ENCODE assay signal across 22 cellular contexts in the genomic region with DNA sequence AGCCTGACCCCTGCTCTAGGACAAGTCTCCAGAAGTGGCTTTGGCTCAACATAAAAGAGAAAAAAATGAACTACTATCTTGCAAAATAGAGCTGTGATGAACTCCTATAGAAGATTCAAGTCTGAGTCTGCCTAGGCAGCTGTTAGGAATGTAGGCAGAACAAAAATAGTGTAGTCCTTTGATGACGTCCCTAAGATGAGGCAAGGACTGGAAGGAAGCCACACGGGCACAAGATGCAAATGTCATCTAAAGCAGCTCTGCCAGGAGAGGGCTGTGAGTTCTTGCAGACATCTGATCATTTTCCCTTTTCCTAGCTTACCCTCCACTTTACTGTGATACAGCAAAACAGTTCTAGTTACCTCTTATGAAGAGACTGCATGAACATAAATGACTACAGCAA. TPM values are rescaled to one million over a fixed set of nuclear protein-coding genes. Genes with fewer than 3 reads are reported as not detected.
A peak's percentile ranks its signal among the peaks of the same experiment; 100 is the strongest.
DNase-seq lines count a peak whose midpoint lies in the region; FAIRE-seq and TF ChIP-seq lines count a peak whose summit lies in the region.
"Had no signal": no experiment of that assay in that cellular context is flagged by ENCODE, and none has a peak within 500 bp of the region (broad histone marks: within the 10 kb centered on the region; RNA-seq: fewer than 3 reads in every experiment).

No MANE protein-coding gene starts in this region.

- H3K36me3 ChIP-seq in transverse colon: peaks cover 0 to 13% (median 0%) of the 10 kb centered on the region in 4 donors
- H3K36me3 ChIP-seq: SJSA1 had no signal

- peaks cover 0 to 3% (median 0%) of the 10 kb centered on the region in 7 donors for H3K9me3 Mint-ChIP-seq in CD14-positive monocyte
- H3K9me3 Mint-ChIP-seq: activated T-helper 17 cell treated with anti-CD3 and anti-CD28 coated beads, Interleukin-2, amount 50 U/mL, for 72 hours had no signal

- H3K9me3 ChIP-seq in transverse colon: no peaks in the 10 kb centered on the region
- H3K9me3 ChIP-seq: left lung, SJSA1, suprapubic skin had no signal

- TF ChIP-seq CTCF in transverse colon (IDR thresholded peaks at IDR 0.05) (no peak), CD14-positive monocyte (IDR thresholded peaks at IDR 0.05) (no peak), D721Med (IDR thresholded peaks at IDR 0.05; ENCODE audit: insufficient read depth, missing control alignments) (no peak)

- no peak for FAIRE-seq in D721Med (lab: Jason Lieb, UNC)
- FAIRE-seq: G401.6, GM12892 had no signal

- DNase-seq in LHCN-M2 (ENCODE audit: low read depth) (peak; percentile 45), fibroblast of gingiva (ENCODE audit: low read depth) (peak; percentile 82), inferior parietal cortex (ENCODE audit: extremely low spot score) (peak; percentile 57), transverse colon (no peak), CD14-positive monocyte (ENCODE audit: low spot score) (no peak), D721Med (ENCODE audit: insufficient read length, low spot score) (no peak), SHP77 treated with DMSO at 0.1 percent for 48 hours (lab: John Stamatoyannopoulos, UW) (no peak)
- DNase-seq: activated CD4-positive, CD25-positive, alpha-beta regulatory T cell treated with anti-CD3 and anti-CD28 coated beads, Interleukin-2, amount 50 U/mL, for 72 hours; central memory CD4-positive, alpha-beta T cell; effector CD8-positive, alpha-beta T cell; foreskin melanocyte; NCI-H1436; NCI-H748 treated with DMSO at 0.1 percent for 48 hours; stimulated activated CD8-positive, alpha-beta memory T cell treated with anti-CD3 and anti-CD28 coated beads, Interleukin-4, amount 100 ng/mL, for 48 hours had no signal

- no peaks in the 10 kb centered on the region for H3K27me3 ChIP-seq in transverse colon
- H3K27me3 ChIP-seq: BLaER1, left lung, SJSA1, suprapubic skin had no signal

- peaks cover 0 to 4% of the 10 kb centered on the region in 2 donors for H3K36me3 Mint-ChIP-seq in CD14-positive monocyte

- intact Hi-C loops in transverse colon (cut with DNase I; ENCODE audit: low total_unique reads) (no loop called here), CD14-positive monocyte (cut with micrococcal nuclease) (no loop called here)

- peak overlapping the region in 3 of 4 donors; percentile 47 to 58 (median 48) for H3K27ac ChIP-seq in transverse colon
- H3K27ac ChIP-seq: BLaER1, left lung, SJSA1, suprapubic skin had no signal

- H3K4me3 ChIP-seq in transverse colon: no peak overlapping the region
- H3K4me3 ChIP-seq: BLaER1, left lung, SJSA1, smooth muscle cell, suprapubic skin had no signal

- no peak for TF ChIP-seq POLR2A in transverse colon (IDR thresholded peaks at IDR 0.05)

- H3K4me3 Mint-ChIP-seq in CD14-positive monocyte: no peak overlapping the region
- H3K4me3 Mint-ChIP-seq: activated T-helper 17 cell treated with anti-CD3 and anti-CD28 coated beads, Interleukin-2, amount 50 U/mL, for 72 hours had no signal

- no peak for TF ChIP-seq EP300 in transverse colon (IDR thresholded peaks at IDR 0.05; ENCODE audit: low read depth)

- no peaks in the 10 kb centered on the region for H3K4me1 Mint-ChIP-seq in CD14-positive monocyte
- H3K4me1 Mint-ChIP-seq: activated T-helper 17 cell treated with anti-CD3 and anti-CD28 coated beads, Interleukin-2, amount 50 U/mL, for 72 hours had no signal

- in situ Hi-C loops in transverse colon (cut with MboI; ENCODE audit: low pct_ligation_motif_present in 1 of 4, low pct_unique_long_range_greater_than_20kb in 1 of 4, low sequenced_read_pairs in 3 of 4): no loop called here

- 73% methylated on average over 2 of the region's 2 CpGs for WGBS in transverse colon (ENCODE audit: low coverage in 1 of 2), 2 donors

- no peak overlapping the region for H3K27ac Mint-ChIP-seq in CD14-positive monocyte
- H3K27ac Mint-ChIP-seq: activated T-helper 17 cell treated with anti-CD3 and anti-CD28 coated beads, Interleukin-2, amount 50 U/mL, for 72 hours had no signal

- H3K4me1 ChIP-seq in transverse colon: no peaks in the 10 kb centered on the region
- H3K4me1 ChIP-seq: left lung, SJSA1, suprapubic skin had no signal

- peaks cover 0 to 1% (median 0%) of the 10 kb centered on the region in 3 donors for H3K27me3 Mint-ChIP-seq in CD14-positive monocyte (ENCODE audit: low read depth in 3 of 3)
- H3K27me3 Mint-ChIP-seq: activated T-helper 17 cell treated with anti-CD3 and anti-CD28 coated beads, Interleukin-2, amount 50 U/mL, for 72 hours had no signal

RNA-seq across cellular contexts. Expression of gene ASNS, which starts 20.5 kb away (rescaled TPM):
- total RNA-seq in LHCN-M2 (2014; rRNA removed) (15.8 and 19.9 TPM in 2 replicates), transverse colon (10 to 100 TPM in 2 of 4 donors, 1 to 10 TPM in 2; 4.9 to 38.6 (median 18.3) TPM)
- polyA plus RNA-seq in LHCN-M2 (2012): 20.3 TPM
- 1 to 10 TPM in 1 of 2 donors, under 1 TPM in 1; 0.99 to 2.4 TPM for polyA plus RNA-seq in CD14-positive monocyte

Comparison
In these comparisons a context has a peak if more than half of its experiments do, and no peak if none do; other contexts are left out.
1. DNase-seq: peak in LHCN-M2 (single experiment), fibroblast of gingiva (single experiment) and inferior parietal cortex (single experiment); none in transverse colon (single experiment), CD14-positive monocyte (single experiment), D721Med (single experiment) and SHP77 treated with DMSO at 0.1 percent for 48 hours (single experiment).